In the genomic region with DNA sequence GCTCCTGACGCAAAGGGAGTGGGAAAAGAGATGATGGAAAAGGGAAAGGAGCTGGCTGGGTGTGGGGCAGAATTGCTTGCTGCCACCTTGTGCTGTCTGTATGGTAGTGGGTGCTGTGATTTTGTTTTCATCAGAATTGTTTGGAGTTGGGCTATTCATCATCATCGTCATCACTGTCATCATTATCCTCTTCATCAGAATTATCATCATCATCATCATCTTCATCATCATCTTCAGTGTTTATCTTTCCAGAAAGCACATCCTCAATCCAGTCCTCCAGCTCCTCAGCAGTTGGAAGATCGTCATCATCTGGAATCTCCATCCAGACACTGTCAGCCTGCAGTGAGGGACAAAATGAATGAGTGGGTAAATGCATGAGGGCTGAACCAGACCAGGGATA, we compare ENCODE assay signal across 26 cellular contexts.
"Had no signal": no experiment of that assay in that cellular context is flagged by ENCODE, and none has a peak within 500 bp of the region (broad histone marks: within the 10 kb centered on the region; RNA-seq: fewer than 3 reads in every experiment).

No MANE protein-coding gene starts in this region.

- H3K27me3 ChIP-seq: stomach, suprapubic skin, testis, thyroid gland, tibial artery, tibial nerve, transverse colon, upper lobe of left lung, upper lobe of right lung, uterus, vagina had no signal

- H3K36me3 ChIP-seq: suprapubic skin, thoracic aorta, thyroid gland, tibial nerve, transverse colon, upper lobe of left lung, upper lobe of right lung, uterus, vagina had no signal

- H3K27ac ChIP-seq: stomach, suprapubic skin, testis, thoracic aorta, thyroid gland, tibial artery, tibial nerve, transverse colon, upper lobe of left lung, upper lobe of right lung, uterus, vagina had no signal

- DNase-seq: stimulated activated CD4-positive, alpha-beta T cell treated with anti-CD3 and anti-CD28 coated beads, Interleukin-2, amount 100 ng/mL, for 48 hours; stimulated activated CD4-positive, alpha-beta T cell treated with anti-CD3 and anti-CD28 coated beads, Interleukin-4, amount 100 ng/mL, for 1 hour; stimulated activated CD4-positive, alpha-beta T cell treated with anti-CD3 and anti-CD28 coated beads, Interleukin-4, amount 100 ng/mL, for 24 hours; stimulated activated CD4-positive, alpha-beta T cell treated with anti-CD3 and anti-CD28 coated beads, Interleukin-4, amount 100 ng/mL, for 4 hours; stimulated activated CD8-positive, alpha-beta memory T cell treated with anti-CD3 and anti-CD28 coated beads, Interleukin-4, amount 100 ng/mL, for 48 hours; stimulated activated naive B cell treated with anti-CD40 and anti-IgM and Interleukin-4, amounts not matched to agents 10 μg/mL and 1 μg/mL and 100 μg/mL, for 72 hours; stimulated activated naive CD4-positive, alpha-beta T cell; stimulated activated naive CD4-positive, alpha-beta T cell treated with Interleukin-2 at 50 U/mL for 16 hours; stimulated activated naive CD8-positive, alpha-beta T cell treated with anti-CD3 and anti-CD28 coated beads, Interleukin-15, amount 100 ng/mL, for 72 hours; stimulated activated naive CD8-positive, alpha-beta T cell treated with anti-CD3 and anti-CD28 coated beads, Interleukin-15, Interleukin-2, amounts not matched to agents 100 U/mL and 50 U/mL, for 24 hours; stomach; substantia nigra; testis; thyroid gland; tibial artery; transverse colon; trophoblast cell; upper lobe of left lung; upper lobe of right lung; uterus had no signal

- ATAC-seq: stimulated activated effector memory CD8-positive, alpha-beta T cell treated with anti-CD3 and anti-CD28 coated beads, Interleukin-12 subunit alpha, Interleukin-12 subunit beta, amount 100 ng/mL, for 72 hours; stimulated activated memory B cell treated with anti-CD40 and anti-IgM and Interleukin-4, amounts not matched to agents 10 μg/mL and 1 μg/mL and 100 μg/mL, for 72 hours; stimulated activated naive B cell treated with anti-CD40 and anti-IgM and Interleukin-4, amounts not matched to agents 10 μg/mL and 1 μg/mL and 100 μg/mL, for 72 hours; stimulated activated naive CD8-positive, alpha-beta T cell treated with anti-CD3 and anti-CD28 coated beads, Interleukin-15, amount 100 ng/mL, for 72 hours; stimulated activated naive CD8-positive, alpha-beta T cell treated with anti-CD3 and anti-CD28 coated beads, Interleukin-15, Interleukin-2, amounts not matched to agents 100 U/mL and 50 U/mL, for 24 hours; upper lobe of right lung had no signal

- H3K9me3 ChIP-seq: stomach, suprapubic skin, testis, thoracic aorta, thyroid gland, tibial artery, tibial nerve, transverse colon, upper lobe of left lung, upper lobe of right lung, uterus, vagina had no signal

- H3K4me1 ChIP-seq: stomach, testis, thyroid gland, tibial artery, transverse colon, upper lobe of left lung, upper lobe of right lung, uterus had no signal

- H3K4me3 ChIP-seq: stomach, suprapubic skin, testis, thoracic aorta, thyroid gland, tibial artery, tibial nerve, transverse colon, upper lobe of left lung, upper lobe of right lung, uterus, vagina had no signal
